ENCODE assay signal across 29 cellular contexts in the genomic region with DNA sequence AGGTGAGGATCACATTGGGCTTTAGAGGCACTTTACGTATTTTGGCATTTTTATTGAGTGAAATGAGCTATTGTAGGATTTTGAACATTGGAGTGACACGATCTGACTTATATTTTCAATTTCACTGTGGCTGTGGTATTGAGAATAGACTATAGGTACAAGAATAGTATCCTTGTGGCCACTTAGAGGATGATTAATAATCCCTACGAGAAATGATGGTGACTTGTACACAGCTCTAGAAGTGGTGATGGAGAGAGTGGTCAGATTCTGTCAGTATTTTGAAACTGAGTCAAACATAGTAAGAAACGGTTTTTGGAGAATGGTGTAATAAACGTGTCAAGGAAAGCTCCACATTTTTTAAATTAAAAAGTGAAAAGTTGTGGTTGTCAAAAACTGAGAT.
"Had no signal": no experiment of that assay in that cellular context is flagged by ENCODE, and none has a peak within 500 bp of the region (broad histone marks: within the 10 kb centered on the region; RNA-seq: fewer than 3 reads in every experiment).

No MANE protein-coding gene starts in this region.

- H3K4me3 ChIP-seq: stomach, suprapubic skin, testis, thoracic aorta, thyroid gland, tibial artery, tibial nerve, transverse colon, upper lobe of left lung, upper lobe of right lung, uterus, vagina had no signal

- H3K27me3 ChIP-seq: stomach, suprapubic skin, testis, thyroid gland, tibial artery, tibial nerve, transverse colon, upper lobe of left lung, upper lobe of right lung, uterus, vagina had no signal

- H3K4me3 Mint-ChIP-seq: stimulated activated effector memory CD8-positive, alpha-beta T cell treated with anti-CD3 and anti-CD28 coated beads, Interleukin-12 subunit alpha, Interleukin-12 subunit beta, amount 100 ng/mL, for 72 hours; stimulated activated memory B cell treated with anti-CD40 and anti-IgM and Interleukin-4, amounts not matched to agents 10 μg/mL and 1 μg/mL and 100 μg/mL, for 72 hours; stimulated activated naive B cell treated with anti-CD40 and anti-IgM and Interleukin-4, amounts not matched to agents 10 μg/mL and 1 μg/mL and 100 μg/mL, for 72 hours; stimulated activated naive CD8-positive, alpha-beta T cell treated with anti-CD3 and anti-CD28 coated beads, Interleukin-15, amount 100 ng/mL, for 72 hours; stimulated activated naive CD8-positive, alpha-beta T cell treated with anti-CD3 and anti-CD28 coated beads, Interleukin-15, Interleukin-2, amounts not matched to agents 100 ng/mL and 50 ng/mL, for 24 hours; type B pancreatic cell had no signal

- H3K27ac Mint-ChIP-seq: stimulated activated effector memory CD8-positive, alpha-beta T cell treated with anti-CD3 and anti-CD28 coated beads, Interleukin-12 subunit alpha, Interleukin-12 subunit beta, amount 100 ng/mL, for 72 hours; stimulated activated memory B cell treated with anti-CD40 and anti-IgM and Interleukin-4, amounts not matched to agents 10 μg/mL and 1 μg/mL and 100 μg/mL, for 72 hours; stimulated activated naive B cell treated with anti-CD40 and anti-IgM and Interleukin-4, amounts not matched to agents 10 μg/mL and 1 μg/mL and 100 μg/mL, for 72 hours; stimulated activated naive CD8-positive, alpha-beta T cell treated with anti-CD3 and anti-CD28 coated beads, Interleukin-15, amount 100 ng/mL, for 72 hours; stimulated activated naive CD8-positive, alpha-beta T cell treated with anti-CD3 and anti-CD28 coated beads, Interleukin-15, Interleukin-2, amounts not matched to agents 100 ng/mL and 50 ng/mL, for 24 hours; type B pancreatic cell had no signal

- H3K9me3 ChIP-seq: stomach, suprapubic skin, testis, thoracic aorta, thyroid gland, tibial artery, tibial nerve, transverse colon, upper lobe of left lung, upper lobe of right lung, uterus, vagina had no signal

- H3K27ac ChIP-seq: stomach, suprapubic skin, testis, thoracic aorta, thyroid gland, tibial artery, tibial nerve, transverse colon, upper lobe of left lung, upper lobe of right lung, uterus, vagina had no signal

- H3K4me1 ChIP-seq: stomach, suprapubic skin, testis, thyroid gland, tibial artery, tibial nerve, transverse colon, upper lobe of left lung, upper lobe of right lung, vagina had no signal

- ATAC-seq: stimulated activated effector memory CD8-positive, alpha-beta T cell treated with anti-CD3 and anti-CD28 coated beads, Interleukin-12 subunit alpha, Interleukin-12 subunit beta, amount 100 ng/mL, for 72 hours; stimulated activated memory B cell treated with anti-CD40 and anti-IgM and Interleukin-4, amounts not matched to agents 10 μg/mL and 1 μg/mL and 100 μg/mL, for 72 hours; stimulated activated naive B cell treated with anti-CD40 and anti-IgM and Interleukin-4, amounts not matched to agents 10 μg/mL and 1 μg/mL and 100 μg/mL, for 72 hours; stimulated activated naive CD8-positive, alpha-beta T cell treated with anti-CD3 and anti-CD28 coated beads, Interleukin-15, amount 100 ng/mL, for 72 hours; stimulated activated naive CD8-positive, alpha-beta T cell treated with anti-CD3 and anti-CD28 coated beads, Interleukin-15, Interleukin-2, amounts not matched to agents 100 U/mL and 50 U/mL, for 24 hours; upper lobe of right lung had no signal

- H3K9me3 Mint-ChIP-seq: stimulated activated naive CD8-positive, alpha-beta T cell treated with anti-CD3 and anti-CD28 coated beads, Interleukin-15, amount 100 ng/mL, for 72 hours; type B pancreatic cell had no signal

- DNase-seq: stimulated activated CD4-positive, alpha-beta T cell treated with anti-CD3 and anti-CD28 coated beads, Interleukin-2, amount 100 ng/mL, for 48 hours; stimulated activated CD4-positive, alpha-beta T cell treated with anti-CD3 and anti-CD28 coated beads, Interleukin-4, amount 100 ng/mL, for 1 hour; stimulated activated CD4-positive, alpha-beta T cell treated with anti-CD3 and anti-CD28 coated beads, Interleukin-4, amount 100 ng/mL, for 24 hours; stimulated activated CD4-positive, alpha-beta T cell treated with anti-CD3 and anti-CD28 coated beads, Interleukin-4, amount 100 ng/mL, for 4 hours; stimulated activated CD8-positive, alpha-beta memory T cell treated with anti-CD3 and anti-CD28 coated beads, Interleukin-4, amount 100 ng/mL, for 48 hours; stimulated activated naive B cell treated with anti-CD40 and anti-IgM and Interleukin-4, amounts not matched to agents 10 μg/mL and 1 μg/mL and 100 μg/mL, for 72 hours; stimulated activated naive CD4-positive, alpha-beta T cell; stimulated activated naive CD4-positive, alpha-beta T cell treated with Interleukin-2 at 50 U/mL for 16 hours; stimulated activated naive CD8-positive, alpha-beta T cell treated with anti-CD3 and anti-CD28 coated beads, Interleukin-15, amount 100 ng/mL, for 72 hours; stimulated activated naive CD8-positive, alpha-beta T cell treated with anti-CD3 and anti-CD28 coated beads, Interleukin-15, Interleukin-2, amounts not matched to agents 100 U/mL and 50 U/mL, for 24 hours; stomach; substantia nigra; testis; thyroid gland; tibial artery; transverse colon; trophoblast cell; upper lobe of left lung; upper lobe of right lung; uterus had no signal

- H3K4me1 Mint-ChIP-seq: stimulated activated effector memory CD8-positive, alpha-beta T cell treated with anti-CD3 and anti-CD28 coated beads, Interleukin-12 subunit alpha, Interleukin-12 subunit beta, amount 100 ng/mL, for 72 hours; stimulated activated memory B cell treated with anti-CD40 and anti-IgM and Interleukin-4, amounts not matched to agents 10 μg/mL and 1 μg/mL and 100 μg/mL, for 72 hours; stimulated activated naive B cell treated with anti-CD40 and anti-IgM and Interleukin-4, amounts not matched to agents 10 μg/mL and 1 μg/mL and 100 μg/mL, for 72 hours; stimulated activated naive CD8-positive, alpha-beta T cell treated with anti-CD3 and anti-CD28 coated beads, Interleukin-15, amount 100 ng/mL, for 72 hours had no signal

- H3K36me3 Mint-ChIP-seq: stimulated activated effector memory CD8-positive, alpha-beta T cell treated with anti-CD3 and anti-CD28 coated beads, Interleukin-12 subunit alpha, Interleukin-12 subunit beta, amount 100 ng/mL, for 72 hours; stimulated activated memory B cell treated with anti-CD40 and anti-IgM and Interleukin-4, amounts not matched to agents 10 μg/mL and 1 μg/mL and 100 μg/mL, for 72 hours; stimulated activated naive B cell treated with anti-CD40 and anti-IgM and Interleukin-4, amounts not matched to agents 10 μg/mL and 1 μg/mL and 100 μg/mL, for 72 hours; type B pancreatic cell had no signal

- H3K27me3 Mint-ChIP-seq: stimulated activated memory B cell treated with anti-CD40 and anti-IgM and Interleukin-4, amounts not matched to agents 10 μg/mL and 1 μg/mL and 100 μg/mL, for 72 hours; stimulated activated naive B cell treated with anti-CD40 and anti-IgM and Interleukin-4, amounts not matched to agents 10 μg/mL and 1 μg/mL and 100 μg/mL, for 72 hours; stimulated activated naive CD8-positive, alpha-beta T cell treated with anti-CD3 and anti-CD28 coated beads, Interleukin-15, amount 100 ng/mL, for 72 hours; stimulated activated naive CD8-positive, alpha-beta T cell treated with anti-CD3 and anti-CD28 coated beads, Interleukin-15, Interleukin-2, amounts not matched to agents 100 ng/mL and 50 ng/mL, for 24 hours; type B pancreatic cell had no signal

- FAIRE-seq: urothelium cell line had no signal

- H3K36me3 ChIP-seq: stomach, suprapubic skin, thoracic aorta, thyroid gland, tibial artery, tibial nerve, transverse colon, upper lobe of left lung, upper lobe of right lung, uterus, vagina had no signal
